1 cellular context compared by ENCODE assay signal in genomic region chr13:98173431-98173921, GRCh38.
A peak's percentile ranks its signal among the peaks of the same experiment; 100 is the strongest.
TF ChIP-seq lines count a peak whose summit lies in the region.

No MANE protein-coding gene starts in this region.

TF ChIP-seq in HepG2, 621 proteins besides CTCF, POLR2A, EP300 and RAD21 (continued from another document and continues in another):
- TF ChIP-seq KMT2B (CRISPR knock-in tag; IDR thresholded peaks at IDR 0.05), result peak; percentile 26; the same call in 1 of the 2 replicates
- peak; percentile 87 for TF ChIP-seq FOXK2 (IDR thresholded peaks at IDR 0.05)
- 0 out of 2 replicates have a peak, but pooled peaks have one; percentile 30 for TF ChIP-seq HNF1A (IDR thresholded peaks at IDR 0.05; ENCODE audit: low read depth)
- TF ChIP-seq HNF1A (CRISPR knock-in tag; IDR thresholded peaks at IDR 0.05; ENCODE audit: borderline replicate concordance), result no peak
- TF ChIP-seq ZNF234 (CRISPR knock-in tag; conservative IDR thresholded peaks at IDR 0.05), result no peak
- no peak for TF ChIP-seq ZBTB40 (IDR thresholded peaks at IDR 0.05)
- TF ChIP-seq ZBTB40 (CRISPR knock-in tag; IDR thresholded peaks at IDR 0.05), result peak; percentile 22; the same call in 1 of the 2 replicates
- TF ChIP-seq ZSCAN9 (CRISPR knock-in tag; IDR thresholded peaks at IDR 0.05; ENCODE audit: borderline replicate concordance), result no peak
- TF ChIP-seq NKX3-1 (CRISPR knock-in tag; IDR thresholded peaks at IDR 0.05), result no peak
- peak; percentile 42; the same call in 1 of the 2 replicates for TF ChIP-seq KAT8 (CRISPR knock-in tag; IDR thresholded peaks at IDR 0.05)
- no peak for TF ChIP-seq ZNF143 (CRISPR knock-in tag; IDR thresholded peaks at IDR 0.05)
- TF ChIP-seq ZBTB4 (CRISPR knock-in tag; IDR thresholded peaks at IDR 0.05; ENCODE audit: borderline replicate concordance), result no peak
- no peak for TF ChIP-seq PTBP1 (IDR thresholded peaks at IDR 0.05; ENCODE audit: low read depth, low read length, poor library complexity, severe bottlenecking)
- no peak for TF ChIP-seq TOPORS (CRISPR knock-in tag; IDR thresholded peaks at IDR 0.05)
- TF ChIP-seq ELK4 (CRISPR knock-in tag; IDR thresholded peaks at IDR 0.05; ENCODE audit: borderline replicate concordance), result no peak
- no peak for TF ChIP-seq ATF5 (CRISPR knock-in tag; IDR thresholded peaks at IDR 0.05; ENCODE audit: low read depth)
- 0 out of 2 replicates have a peak, but pooled peaks have one; percentile 47 for TF ChIP-seq ZNF337 (CRISPR knock-in tag; IDR thresholded peaks at IDR 0.05; ENCODE audit: borderline replicate concordance, low read depth)
- no peak for TF ChIP-seq RORA (CRISPR knock-in tag; IDR thresholded peaks at IDR 0.05)
- peak; percentile 64; the same call in 1 of the 2 replicates for TF ChIP-seq SSRP1 (CRISPR knock-in tag; IDR thresholded peaks at IDR 0.05)
- TF ChIP-seq IRX3 (CRISPR knock-in tag; IDR thresholded peaks at IDR 0.05; ENCODE audit: borderline replicate concordance, low read depth), result no peak
- 0 out of 2 replicates have a peak, but pooled peaks have one; percentile 23 for TF ChIP-seq ZBTB43 (CRISPR knock-in tag; conservative IDR thresholded peaks at IDR 0.05)
- TF ChIP-seq FOXA3 (CRISPR knock-in tag; IDR thresholded peaks at IDR 0.05), result peak; percentile 93
- no peak for TF ChIP-seq TOE1 (CRISPR knock-in tag; IDR thresholded peaks at IDR 0.05)
- TF ChIP-seq AKAP8 (CRISPR knock-in tag; IDR thresholded peaks at IDR 0.05), result no peak
- peak; percentile 90 for TF ChIP-seq NFKBIZ (CRISPR knock-in tag; IDR thresholded peaks at IDR 0.05)
- peak; percentile 37; the same call in 1 of the 2 replicates for TF ChIP-seq ELF1 (CRISPR knock-in tag; IDR thresholded peaks at IDR 0.05)
- TF ChIP-seq LCORL (IDR thresholded peaks at IDR 0.05), result peak; percentile 17; the same call in 1 of the 2 replicates
- TF ChIP-seq LCORL (CRISPR knock-in tag; IDR thresholded peaks at IDR 0.05), result peak; percentile 87
- no peak for TF ChIP-seq TMF1 (CRISPR knock-in tag; IDR thresholded peaks at IDR 0.05; ENCODE audit: low read depth)
- TF ChIP-seq CENPX (CRISPR knock-in tag; IDR thresholded peaks at IDR 0.05), result no peak
- TF ChIP-seq BCL3 (CRISPR knock-in tag; IDR thresholded peaks at IDR 0.05), result no peak
- TF ChIP-seq SRY (CRISPR knock-in tag; IDR thresholded peaks at IDR 0.05), result no peak
- peak; percentile 72; the same call in 1 of the 2 replicates for TF ChIP-seq SIN3A (IDR thresholded peaks at IDR 0.05; ENCODE audit: borderline replicate concordance, low read depth, low read length)
- no peak for TF ChIP-seq MED13 (CRISPR knock-in tag; IDR thresholded peaks at IDR 0.05)
- no peak for TF ChIP-seq ZNF280B (CRISPR knock-in tag; IDR thresholded peaks at IDR 0.05; ENCODE audit: borderline replicate concordance)
- TF ChIP-seq ZNF263 (CRISPR knock-in tag; IDR thresholded peaks at IDR 0.05), result no peak
- TF ChIP-seq PITX1 (CRISPR knock-in tag; IDR thresholded peaks at IDR 0.05), result peak; percentile 53; the same call in 1 of the 2 replicates
- peak; percentile 69 for TF ChIP-seq TARDBP (CRISPR knock-in tag; IDR thresholded peaks at IDR 0.05)
- no peak for TF ChIP-seq ZNF326 (CRISPR knock-in tag; IDR thresholded peaks at IDR 0.05; ENCODE audit: borderline replicate concordance)
- no peak for TF ChIP-seq ZNF124 (CRISPR knock-in tag; IDR thresholded peaks at IDR 0.05)
